19 cellular contexts compared by ENCODE assay signal in the genomic region with DNA sequence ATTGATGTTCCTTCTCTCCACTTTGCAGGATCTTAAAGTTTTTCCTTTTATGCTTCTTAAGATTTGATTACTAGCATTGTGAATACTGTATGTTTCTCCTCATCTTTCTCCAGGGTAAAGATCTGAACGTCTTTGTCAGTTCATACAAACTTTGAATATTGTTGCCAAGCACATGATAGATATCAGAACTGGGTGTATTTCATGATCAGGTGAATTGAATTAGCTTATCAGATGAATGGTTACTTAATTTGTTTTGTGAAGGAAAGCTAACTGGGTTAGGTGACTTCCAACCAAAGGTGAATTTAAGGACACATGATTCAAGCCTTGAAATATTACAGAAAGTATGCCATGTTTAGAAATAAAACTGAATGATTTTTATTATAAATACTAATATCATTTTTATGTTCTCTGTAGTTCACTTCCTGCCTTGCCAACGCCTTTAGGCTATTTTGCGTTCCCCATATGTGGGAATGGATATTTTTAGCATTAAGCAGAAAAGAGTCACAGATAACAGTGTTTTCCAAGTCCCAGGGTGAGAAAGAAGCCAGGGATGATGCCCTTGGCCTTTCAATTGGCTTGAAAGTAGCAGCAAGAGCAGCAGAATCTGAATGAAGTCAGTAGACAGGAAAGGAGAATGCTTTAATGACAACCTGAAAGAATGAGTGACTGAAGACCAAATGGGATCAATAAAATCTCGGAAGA.
DNase-seq lines count a peak whose midpoint lies in the region; TF ChIP-seq lines count a peak whose summit lies in the region.
"Had no signal": no experiment of that assay in that cellular context is flagged by ENCODE, and none has a peak within 500 bp of the region (broad histone marks: within the 10 kb centered on the region; RNA-seq: fewer than 3 reads in every experiment).

No MANE protein-coding gene starts in this region.

- no peaks in the 10 kb centered on the region for H3K36me3 ChIP-seq in SK-N-MC (ENCODE audit: insufficient read depth, low read length)
- H3K36me3 ChIP-seq: BE2C had no signal

- H3K9me3 ChIP-seq in SK-N-MC (ENCODE audit: low read depth, low read length), result no peaks in the 10 kb centered on the region
- H3K9me3 ChIP-seq: BE2C had no signal

- no peak overlapping the region for H3K9ac ChIP-seq in SK-N-MC (ENCODE audit: insufficient read length)

- H3K4me3 ChIP-seq in SK-N-MC (peak overlapping the region; percentile 37; the same call in 1 of the 2 replicates), foreskin fibroblast (ENCODE audit: low read depth in 1 of 2, low read length in 2 of 2) (no peak overlapping the region)
- H3K4me3 ChIP-seq: K562 had no signal

- DNase-seq in EL (peak; percentile 53), SK-N-MC (ENCODE audit: low read depth, low spot score) (peak; percentile 51), foreskin fibroblast (peak; percentile 0 to 1), NCI-H774 (lab: John Stamatoyannopoulos, UW) (no peak), cerebellar cortex (ENCODE audit: low spot score) (no peak), COR-L47 (lab: John Stamatoyannopoulos, UW) (no peak)
- DNase-seq: ACHN; BE2C; C1 segment of cervical spinal cord; CD4-positive, CD25-positive, alpha-beta regulatory T cell; CD8-positive, alpha-beta memory T cell; DMS79 treated with DMSO at 0.1 percent for 48 hours; GDM1; GOT3; H7; HFFc6; IMR-90 had no signal

- no peak for TF ChIP-seq CTCF in foreskin fibroblast (IDR thresholded peaks at IDR 0.05; ENCODE audit: low read depth, low read length)

- peak overlapping the region; percentile 55 for H3K27ac ChIP-seq in SK-N-MC
- H3K27ac ChIP-seq: HL-60 had no signal

Comparison
In these comparisons a context has a peak if more than half of its experiments do, and no peak if none do; other contexts are left out.
1. DNase-seq: peak in EL (single experiment), SK-N-MC (single experiment) and foreskin fibroblast (2 of 2); none in NCI-H774 (single experiment), cerebellar cortex (single experiment) and COR-L47 (single experiment).